5 cellular contexts compared by ENCODE assay signal in the genomic region with DNA sequence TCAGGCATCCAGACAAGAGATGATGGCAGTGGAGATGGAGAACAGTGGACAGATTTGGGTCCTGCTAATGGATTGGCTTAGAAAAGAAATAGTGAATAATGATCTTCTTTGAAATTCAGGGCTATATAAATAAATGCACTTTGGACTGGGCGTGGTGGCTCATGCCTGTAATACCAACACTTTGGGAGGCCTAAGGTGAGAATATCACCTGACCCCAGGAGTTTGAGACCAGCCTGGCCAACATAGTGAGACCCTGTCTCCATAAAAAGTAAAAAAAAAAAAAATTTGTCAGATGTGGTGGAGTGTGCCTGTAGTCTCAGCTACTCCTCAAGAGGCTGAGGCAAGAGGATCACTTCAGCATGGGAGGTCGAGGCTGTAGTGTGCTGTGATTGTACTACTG.
"Had no signal": no experiment of that assay in that cellular context is flagged by ENCODE, and none has a peak within 500 bp of the region (broad histone marks: within the 10 kb centered on the region; RNA-seq: fewer than 3 reads in every experiment).

No MANE protein-coding gene starts in this region.

- H3K27me3 Mint-ChIP-seq: IgD-negative memory B cell had no signal

- H3K27ac Mint-ChIP-seq: IgD-negative memory B cell had no signal

- DNase-seq: GOT3, H7, HCEC 1CT, KG1 had no signal

- H3K36me3 Mint-ChIP-seq: IgD-negative memory B cell had no signal

- H3K9me3 Mint-ChIP-seq: IgD-negative memory B cell had no signal

- H3K4me3 Mint-ChIP-seq: IgD-negative memory B cell had no signal
